ENCODE assay signal across 30 cellular contexts in genomic region chr11:70034740-70035365, GRCh38. TPM values are rescaled to one million over a fixed set of nuclear protein-coding genes. Genes with fewer than 3 reads are reported as not detected.
DNase-seq lines count a peak whose midpoint lies in the region; ATAC-seq and TF ChIP-seq lines count a peak whose summit lies in the region.
"Had no signal": no experiment of that assay in that cellular context is flagged by ENCODE, and none has a peak within 500 bp of the region (broad histone marks: within the 10 kb centered on the region; RNA-seq: fewer than 3 reads in every experiment).

No MANE protein-coding gene starts in this region.

- no peaks in the 10 kb centered on the region for H3K36me3 ChIP-seq in hepatocyte (replicated peaks; ENCODE audit: insufficient read depth, low read depth)
- H3K36me3 ChIP-seq: gastroesophageal sphincter, thoracic aorta had no signal

- no peaks in the 10 kb centered on the region for H3K27me3 ChIP-seq in hepatocyte

- no peaks in the 10 kb centered on the region for H3K79me2 ChIP-seq in hepatocyte

- no peaks in the 10 kb centered on the region for H3K9me3 ChIP-seq in hepatocyte (ENCODE audit: low read depth)

- no peak overlapping the region for H3K4me3 ChIP-seq in coronary artery
- no peak overlapping the region for H3K4me3 ChIP-seq in hepatocyte
- H3K4me3 ChIP-seq: gastroesophageal sphincter, SK-N-MC, thoracic aorta had no signal

- H3K4me1 ChIP-seq in hepatocyte (ENCODE audit: insufficient read depth) = no peaks in the 10 kb centered on the region
- H3K4me1 ChIP-seq: gastroesophageal sphincter had no signal

- H4K20me1 ChIP-seq in hepatocyte (ENCODE audit: insufficient read depth, poor library complexity, severe bottlenecking) = no peaks in the 10 kb centered on the region

- no peak for ATAC-seq in HG02973 (IDR thresholded peaks at IDR 0.05; ENCODE audit: unreplicated experiment)
- no peak for ATAC-seq in HG02623 (IDR thresholded peaks at IDR 0.05; ENCODE audit: unreplicated experiment)
- ATAC-seq in HG02840 (IDR thresholded peaks at IDR 0.05; ENCODE audit: low FRiP score, unreplicated experiment) = no peak
- ATAC-seq: activated CD8-positive, alpha-beta memory T cell treated with anti-CD3 and anti-CD28 coated beads, Interleukin-2, amount 10 ng/mL, durations not matched to agents 7 days and 5 days; gastroesophageal sphincter; left cardiac atrium; right cardiac atrium; stimulated activated naive CD8-positive, alpha-beta T cell treated with anti-CD3 and anti-CD28 coated beads, Interleukin-15, Interleukin-2, amounts not matched to agents 100 U/mL and 50 U/mL, for 24 hours had no signal

- H3K27ac ChIP-seq in coronary artery (no peak overlapping the region), hepatocyte (no peak overlapping the region)
- H3K27ac ChIP-seq: gastroesophageal sphincter, SK-N-MC, thoracic aorta had no signal

- no peak for TF ChIP-seq CTCF in coronary artery (IDR thresholded peaks at IDR 0.05)
- TF ChIP-seq CTCF in hepatocyte (IDR thresholded peaks at IDR 0.05; ENCODE audit: poor library complexity) = no peak

- H3K9me2 ChIP-seq in hepatocyte (replicated peaks; ENCODE audit: insufficient read depth) = no peaks in the 10 kb centered on the region

- no peak overlapping the region for H3K4me2 ChIP-seq in hepatocyte

- DNase-seq in COLO668 (lab: John Stamatoyannopoulos, UW; ENCODE audit: unreplicated experiment) = peak; percentile 14
- DNase-seq in NCI-H345 (lab: John Stamatoyannopoulos, UW) = peak; percentile 85
- DNase-seq in coronary artery (ENCODE audit: low spot score) = peak; percentile 31
- DNase-seq in mesenteric fat pad (ENCODE audit: low spot score) = peak; percentile 51
- DNase-seq in hepatocyte (ENCODE audit: low spot score) = no peak
- DNase-seq: activated CD8-positive, alpha-beta memory T cell treated with anti-CD3 and anti-CD28 coated beads, Interleukin-2, amount 10 ng/mL, durations not matched to agents 7 days and 5 days; activated T-cell treated with anti-CD3 and anti-CD28 coated beads, Interleukin-2, amount 50 U/mL, for 48 hours; CD4-positive, alpha-beta memory T cell; central memory CD4-positive, alpha-beta T cell; DMS 273 treated with DMSO at 0.1 percent for 48 hours; H7; hypothalamus; immature natural killer cell; left cardiac atrium; MM.1S; NCI-H1436 treated with DMSO at 0.1 percent for 48 hours; NCI-H2107; NCI-H446; right cardiac atrium; stimulated activated CD4-positive, alpha-beta T cell treated with anti-CD3 and anti-CD28 coated beads, Interleukin-1b, Interleukin-23, amount 100 ng/mL, for 48 hours; stimulated activated naive CD8-positive, alpha-beta T cell treated with anti-CD3 and anti-CD28 coated beads, Interleukin-15, Interleukin-2, amounts not matched to agents 100 U/mL and 50 U/mL, for 24 hours had no signal

- no peak overlapping the region for H2AFZ ChIP-seq in hepatocyte

- 71% methylated on average over 11 of the region's 11 CpGs for WGBS in hepatocyte (ENCODE audit: low lambda C conversion rate, missing lambda C conversion rate)

RNA-seq across cellular contexts. Expression of gene ANO1, which starts 43.3 kb away (rescaled TPM):
- total RNA-seq in mesenteric fat pad (5.7 TPM), hepatocyte (10.5 and 12.1 TPM in 2 replicates)
- polyA plus RNA-seq in hepatocyte = 4.7 and 6.2 TPM in 2 replicates
- total RNA-seq: activated CD8-positive, alpha-beta memory T cell treated with anti-CD3 and anti-CD28 coated beads, Interleukin-2, amount 10 ng/mL, durations not matched to agents 7 days and 5 days; CD4-positive, alpha-beta memory T cell; dermis microvascular lymphatic vessel endothelial cell; neural crest cell; T-helper 1 cell treated with Interleukin-12 subunit alpha and Interleukin-12 subunit beta and Interleukin-4 antibody, amounts not matched to agents 30 ng/mL and 1 ng/mL, for 36 hours had no signal
- polyA plus RNA-seq: CD4-positive, alpha-beta memory T cell; immature natural killer cell had no signal
